ENCODE assay signal across 16 cellular contexts in the genomic region with DNA sequence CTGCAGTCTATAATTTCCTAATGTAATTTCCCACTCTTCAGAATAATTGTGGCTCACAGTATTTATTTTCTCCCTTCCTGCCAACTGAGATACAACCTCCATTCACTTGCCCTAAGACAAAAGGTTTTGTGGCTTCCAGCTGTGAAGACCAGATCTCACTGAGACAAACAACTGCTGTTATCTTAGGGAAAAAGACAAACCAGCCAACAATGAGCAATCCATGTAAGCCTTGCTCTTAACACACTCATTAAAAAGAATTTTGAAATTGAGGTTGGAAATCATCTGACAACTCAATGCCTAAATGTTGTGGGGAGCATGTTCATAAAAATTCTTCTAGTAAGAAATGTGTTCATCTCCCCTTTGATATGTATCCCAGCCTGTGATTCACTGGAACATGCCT.
A peak's percentile ranks its signal among the peaks of the same experiment; 100 is the strongest.
DNase-seq lines count a peak whose midpoint lies in the region; ATAC-seq, FAIRE-seq and TF ChIP-seq lines count a peak whose summit lies in the region.
"Had no signal": no experiment of that assay in that cellular context is flagged by ENCODE, and none has a peak within 500 bp of the region (broad histone marks: within the 10 kb centered on the region; RNA-seq: fewer than 3 reads in every experiment).

No MANE protein-coding gene starts in this region.

- DNase-seq in COR-L47 (lab: John Stamatoyannopoulos, UW) (peak; percentile 83), NCI-H128 (lab: John Stamatoyannopoulos, UW; ENCODE audit: unreplicated experiment) (peak; percentile 31), brain microvascular endothelial cell (peak; percentile 49), myocyte (ENCODE audit: low read depth) (peak; percentile 35), mammary epithelial cell (no peak), GM19239 (ENCODE audit: insufficient read length, low spot score) (no peak)
- no peak for DNase-seq in activated CD4-positive, alpha-beta T cell treated with anti-CD3 and anti-CD28 coated beads for 36 hours
- DNase-seq: activated naive CD8-positive, alpha-beta T cell treated with anti-CD3 and anti-CD28 coated beads, Interleukin-2, amount 10 ng/mL, durations not matched to agents 7 days and 5 days; BE2C; HCEC 1CT; immature natural killer cell; natural killer cell; stimulated activated CD4-positive, alpha-beta T cell treated with anti-CD3 and anti-CD28 coated beads, Interleukin-2, amount 100 ng/mL, for 24 hours; stimulated activated naive CD8-positive, alpha-beta T cell treated with anti-CD3 and anti-CD28 coated beads, Interleukin-15, Interleukin-2, amounts not matched to agents 100 U/mL and 50 U/mL, for 24 hours; T-helper 1 cell had no signal

- H3K27me3 Mint-ChIP-seq in activated CD4-positive, alpha-beta T cell treated with anti-CD3 and anti-CD28 coated beads for 36 hours: peaks cover 2% of the 10 kb centered on the region
- H3K27me3 Mint-ChIP-seq: activated naive CD8-positive, alpha-beta T cell treated with anti-CD3 and anti-CD28 coated beads, Interleukin-2, amount 10 ng/mL, durations not matched to agents 7 days and 5 days had no signal

- no peaks in the 10 kb centered on the region for H3K36me3 Mint-ChIP-seq in activated CD4-positive, alpha-beta T cell treated with anti-CD3 and anti-CD28 coated beads for 36 hours (ENCODE audit: low read depth)
- H3K36me3 Mint-ChIP-seq: activated naive CD8-positive, alpha-beta T cell treated with anti-CD3 and anti-CD28 coated beads, Interleukin-2, amount 10 ng/mL, durations not matched to agents 7 days and 5 days; immature natural killer cell; natural killer cell had no signal

- H3K4me1 Mint-ChIP-seq in activated CD4-positive, alpha-beta T cell treated with anti-CD3 and anti-CD28 coated beads for 36 hours: no peaks in the 10 kb centered on the region
- H3K4me1 Mint-ChIP-seq: activated naive CD8-positive, alpha-beta T cell treated with anti-CD3 and anti-CD28 coated beads, Interleukin-2, amount 10 ng/mL, durations not matched to agents 7 days and 5 days; immature natural killer cell; natural killer cell had no signal

- H3K27ac Mint-ChIP-seq in activated CD4-positive, alpha-beta T cell treated with anti-CD3 and anti-CD28 coated beads for 36 hours: no peak overlapping the region
- H3K27ac Mint-ChIP-seq: activated naive CD8-positive, alpha-beta T cell treated with anti-CD3 and anti-CD28 coated beads, Interleukin-2, amount 10 ng/mL, durations not matched to agents 7 days and 5 days; immature natural killer cell; natural killer cell had no signal

- CTCF ChIA-PET in mammary epithelial cell (lab: Charles Lee; ENCODE audit: low non-redundant PET): no interaction called here
- CTCF ChIA-PET in activated CD4-positive, alpha-beta T cell treated with anti-CD3 and anti-CD28 coated beads for 36 hours (lab: Charles Lee): no interaction called here

- no peaks in the 10 kb centered on the region for H3K4me1 ChIP-seq in mammary epithelial cell (ENCODE audit: insufficient read depth, low read length)
- H3K4me1 ChIP-seq: BE2C had no signal

- in situ Hi-C loops in brain microvascular endothelial cell (cut with HindIII; ENCODE audit: low pct_ligation_motif_present, low sequenced_read_pairs): no loop called here
- in situ Hi-C loops in mammary epithelial cell (cut with MboI; ENCODE audit: low sequenced_read_pairs in 2 of 2): no loop called here

- no peak overlapping the region for H2AFZ ChIP-seq in mammary epithelial cell (ENCODE audit: low read depth, low read length)

- peak overlapping the region; percentile 46 for H3K27ac ChIP-seq in brain microvascular endothelial cell
- no peak overlapping the region for H3K27ac ChIP-seq in mammary epithelial cell (ENCODE audit: insufficient read depth, low read depth, low read length)

- BruUV-seq in mammary epithelial cell (replicated peaks; lab: Mats Ljungman, UMichigan): no TSS peak

- H3K9ac ChIP-seq in mammary epithelial cell (ENCODE audit: insufficient read depth, low read length): no peak overlapping the region

- no peaks in the 10 kb centered on the region for H3K9me3 Mint-ChIP-seq in activated CD4-positive, alpha-beta T cell treated with anti-CD3 and anti-CD28 coated beads for 36 hours (ENCODE audit: low read depth)
- H3K9me3 Mint-ChIP-seq: activated naive CD8-positive, alpha-beta T cell treated with anti-CD3 and anti-CD28 coated beads, Interleukin-2, amount 10 ng/mL, durations not matched to agents 7 days and 5 days; natural killer cell had no signal

- dilution Hi-C loops in mammary epithelial cell (cut with HindIII; ENCODE audit: low sequenced_read_pairs): no loop called here

- H3K4me3 ChIP-seq in brain microvascular endothelial cell (ENCODE audit: low read depth, low read length): no peak overlapping the region
- no peak overlapping the region for H3K4me3 ChIP-seq in mammary epithelial cell (replicated peaks in 1 of 3; ENCODE audit: insufficient read depth in 1 of 3, low read depth in 2 of 3, low read length in 3 of 3)

- no peak for TF ChIP-seq CTCF in brain microvascular endothelial cell (IDR thresholded peaks at IDR 0.05; ENCODE audit: low read depth, low read length, missing control alignments)
- TF ChIP-seq CTCF in mammary epithelial cell (conservative IDR thresholded peaks at IDR 0.05 in 1 of 2, IDR thresholded peaks at IDR 0.05 in 1 of 2; ENCODE audit: extremely low read depth in 1 of 2, insufficient read depth in 1 of 2, low read depth in 1 of 2, low read length in 2 of 2): no peak

- peaks cover 6% of the 10 kb centered on the region for H3K9me3 ChIP-seq in mammary epithelial cell (replicated peaks; ENCODE audit: insufficient read depth, low read length)
- H3K9me3 ChIP-seq: BE2C had no signal

- POLR2A ChIA-PET in activated CD4-positive, alpha-beta T cell treated with anti-CD3 and anti-CD28 coated beads for 36 hours (lab: Charles Lee): no interaction called here

- H3K27me3 ChIP-seq in brain microvascular endothelial cell (replicated peaks) (no peaks in the 10 kb centered on the region), mammary epithelial cell (ENCODE audit: insufficient read depth, low read length) (no peaks in the 10 kb centered on the region)
- H3K27me3 ChIP-seq: BE2C had no signal

- no peak for FAIRE-seq in GM19239 (lab: Jason Lieb, UNC)

- no peak overlapping the region for H3K4me3 Mint-ChIP-seq in activated CD4-positive, alpha-beta T cell treated with anti-CD3 and anti-CD28 coated beads for 36 hours
- H3K4me3 Mint-ChIP-seq: activated naive CD8-positive, alpha-beta T cell treated with anti-CD3 and anti-CD28 coated beads, Interleukin-2, amount 10 ng/mL, durations not matched to agents 7 days and 5 days; immature natural killer cell; natural killer cell had no signal

- H3K4me2 ChIP-seq in mammary epithelial cell (ENCODE audit: insufficient read depth, low read depth, low read length): no peak overlapping the region

- H3K79me2 ChIP-seq in mammary epithelial cell (ENCODE audit: insufficient read depth, low read length): no peaks in the 10 kb centered on the region

- ATAC-seq in HG03159 (IDR thresholded peaks at IDR 0.05; ENCODE audit: unreplicated experiment): no peak
- ATAC-seq in activated CD4-positive, alpha-beta T cell treated with anti-CD3 and anti-CD28 coated beads for 36 hours: no peak
- ATAC-seq: natural killer cell; stimulated activated naive CD8-positive, alpha-beta T cell treated with anti-CD3 and anti-CD28 coated beads, Interleukin-15, Interleukin-2, amounts not matched to agents 100 U/mL and 50 U/mL, for 24 hours had no signal

- no peaks in the 10 kb centered on the region for H4K20me1 ChIP-seq in mammary epithelial cell (ENCODE audit: insufficient read depth, low read length)

- intact Hi-C loops in mammary epithelial cell (cut with micrococcal nuclease): loop anchor here (10.0 kb wide), 1 partner anchor 112 kb away; no protein-coding TSS in a partner anchor
- intact Hi-C loops in activated CD4-positive, alpha-beta T cell treated with anti-CD3 and anti-CD28 coated beads for 36 hours (cut with DNase I, micrococcal nuclease): no loop called here

- H3K36me3 ChIP-seq in brain microvascular endothelial cell (replicated peaks) (no peaks in the 10 kb centered on the region), mammary epithelial cell (ENCODE audit: insufficient read depth, low read length) (no peaks in the 10 kb centered on the region)
- H3K36me3 ChIP-seq: BE2C had no signal

Comparison
In these comparisons a context has a peak if more than half of its experiments do, and no peak if none do; other contexts are left out.
1. DNase-seq: peak in COR-L47 (single experiment), NCI-H128 (single experiment), brain microvascular endothelial cell (single experiment) and myocyte (single experiment); none in mammary epithelial cell (single experiment), GM19239 (single experiment) and activated CD4-positive, alpha-beta T cell treated with anti-CD3 and anti-CD28 coated beads for 36 hours (single experiment).